Comparison of ENCODE assay signal across 8 cellular contexts in the genomic region with DNA sequence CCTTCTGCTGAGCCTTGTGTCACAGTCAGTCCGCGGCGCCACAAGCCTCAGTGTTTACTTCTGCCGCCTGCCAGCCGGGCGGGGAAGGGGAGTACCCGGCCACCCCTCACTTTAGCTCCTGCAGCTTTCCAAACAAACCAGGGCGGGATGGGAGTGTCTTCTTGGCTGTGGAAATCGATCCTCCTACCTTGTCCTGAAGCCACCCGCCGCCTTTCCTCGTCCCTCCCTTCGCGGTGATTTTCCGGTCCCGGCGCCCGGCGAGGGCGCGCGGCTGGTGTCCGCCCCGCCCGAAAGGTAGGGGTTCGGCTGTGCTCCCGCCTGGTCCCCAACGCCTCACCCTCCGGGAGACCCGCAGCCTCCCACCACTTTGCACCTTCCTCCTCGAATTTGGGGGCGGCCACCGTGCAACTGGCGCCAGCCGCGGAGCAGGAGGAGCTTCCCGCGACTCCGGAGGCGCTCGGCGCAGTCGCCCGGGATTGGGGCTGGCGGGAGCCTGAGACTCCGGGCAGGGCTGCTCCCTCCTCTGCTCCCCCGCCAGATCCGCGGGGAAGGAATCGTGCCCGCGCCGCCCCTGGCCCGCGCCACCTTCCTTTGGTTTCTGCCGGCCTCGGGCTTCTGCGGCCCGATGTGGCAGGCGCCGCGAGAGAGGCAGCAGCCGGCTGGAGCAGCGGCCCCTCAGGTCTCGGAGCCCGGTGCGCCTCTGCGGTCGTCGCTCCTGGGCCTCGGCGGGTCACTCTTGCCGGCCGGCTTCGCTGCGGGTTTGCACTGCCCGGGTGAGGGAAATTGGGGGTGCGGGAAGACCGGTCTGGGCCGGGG. TPM values are rescaled to one million over a fixed set of nuclear protein-coding genes. Genes with fewer than 3 reads are reported as not detected.
DNase-seq lines count a peak whose midpoint lies in the region; ATAC-seq and TF ChIP-seq lines count a peak whose summit lies in the region.

No MANE protein-coding gene starts in this region.

- H3K4me1 ChIP-seq in HUES64 (ENCODE audit: insufficient read depth, low read length) (peaks cover 14% of the 10 kb centered on the region), esophagus (ENCODE audit: control insufficient read depth in 2 of 2, insufficient read depth in 2 of 2, low read length in 1 of 2) (no peaks in the 10 kb centered on the region)

- H3K36me3 ChIP-seq in HUES64 (ENCODE audit: insufficient read depth, low read length) (no peaks in the 10 kb centered on the region), esophagus (ENCODE audit: control insufficient read depth in 2 of 2, insufficient read depth in 2 of 2, low read length in 1 of 2) (no peaks in the 10 kb centered on the region)

- peaks cover 5% of the 10 kb centered on the region for H3K9me3 Mint-ChIP-seq in type B pancreatic cell

- peaks cover 12% of the 10 kb centered on the region for H3K36me3 Mint-ChIP-seq in type B pancreatic cell

- H3K4me3 ChIP-seq in HUES64 (ENCODE audit: low read length) (peak overlapping the region; percentile 84), esophagus (ENCODE audit: low read depth in 1 of 2, low read length in 2 of 2) (peak overlapping the region; percentile 84 to 88)

- H3K9me3 ChIP-seq in HUES64 (ENCODE audit: insufficient read depth, low read depth, low read length): no peaks in the 10 kb centered on the region
- H3K9me3 ChIP-seq in esophagus (ENCODE audit: control insufficient read depth in 2 of 2, insufficient read depth in 1 of 2, low read depth in 1 of 2, low read length in 1 of 2): no peaks in the 10 kb centered on the region

- DNase-seq in ELF-1 (ENCODE audit: low read depth, low spot score): peak; percentile 80
- peak; percentile 26 for DNase-seq in middle frontal gyrus (ENCODE audit: extremely low spot score, low spot score)
- DNase-seq in type B pancreatic cell (ENCODE audit: extremely low spot score, unreplicated experiment): peak; percentile 78
- DNase-seq in GM19240 (ENCODE audit: insufficient read length, low spot score): no peak

- peak overlapping the region; percentile 74 for H3K9ac ChIP-seq in HUES64 (ENCODE audit: low read depth, low read length)

- peak overlapping the region; percentile 98 for H3K4me3 Mint-ChIP-seq in type B pancreatic cell

- under 1% methylated on average over 80 of the region's 80 CpGs for WGBS in HUES64
- WGBS in esophagus, 2 donors: 0 to 1% methylated on average over 74 to 80 of the region's 80 CpGs

- peaks cover 22% of the 10 kb centered on the region for H3K4me1 Mint-ChIP-seq in type B pancreatic cell (ENCODE audit: unreplicated experiment)

- peaks cover 4% of the 10 kb centered on the region for H3K27me3 Mint-ChIP-seq in type B pancreatic cell

- H3K27ac ChIP-seq in HUES64 (ENCODE audit: low read depth, low read length) (peak overlapping the region; percentile 55; the same call in 1 of the 2 replicates), VCaP (peak overlapping the region; percentile 72), esophagus (ENCODE audit: low read depth in 2 of 2, low read length in 1 of 2) (peak overlapping the region; percentile 16 to 55)

- peak overlapping the region; percentile 92 for H3K27ac Mint-ChIP-seq in type B pancreatic cell

- H3K27me3 ChIP-seq in HUES64 (ENCODE audit: insufficient read depth, low read length): peaks cover 42% of the 10 kb centered on the region
- H3K27me3 ChIP-seq in esophagus (ENCODE audit: control insufficient read depth in 1 of 2, insufficient read depth in 2 of 2, low read length in 2 of 2): no peaks in the 10 kb centered on the region

- peak; percentile 50 for ATAC-seq in GM21390 (IDR thresholded peaks at IDR 0.05; ENCODE audit: unreplicated experiment)

- no peak for TF ChIP-seq CTCF in VCaP (conservative IDR thresholded peaks at IDR 0.05)
- no peak for TF ChIP-seq CTCF in type B pancreatic cell (conservative IDR thresholded peaks at IDR 0.05)

RNA-seq across cellular contexts. Expression of a gene that starts 30.7 kb away (rescaled TPM):
- 5.3 TPM for polyA plus RNA-seq in HUES64 (2013, experiment 1 of 2)
- polyA plus RNA-seq in HUES64 (2013, experiment 2 of 2): 8.2 TPM
- polyA plus RNA-seq in esophagus: 1 to 10 TPM; 1.8 to 4.6 TPM
- 16.5 and 21.9 TPM in 2 replicates for total RNA-seq in type B pancreatic cell (ENCODE audit: low replicate concordance)
